13 cellular contexts compared by ENCODE assay signal in genomic region chr21:38244407-38244787, GRCh38. TPM values are rescaled to one million over a fixed set of nuclear protein-coding genes. Genes with fewer than 3 reads are reported as not detected.
DNase-seq lines count a peak whose midpoint lies in the region; FAIRE-seq and TF ChIP-seq lines count a peak whose summit lies in the region.
"Had no signal": no experiment of that assay in that cellular context is flagged by ENCODE, and none has a peak within 500 bp of the region (broad histone marks: within the 10 kb centered on the region; RNA-seq: fewer than 3 reads in every experiment).

No MANE protein-coding gene starts in this region.

- no peak overlapping the region for H3K4me3 ChIP-seq in BLaER1 treated with 17β-estradiol and CSF1 and Interleukin-3, amounts not matched to agents 10 nM and 100 nM
- H3K4me3 ChIP-seq in vagina = no peak overlapping the region
- no peak overlapping the region for H3K4me3 ChIP-seq in kidney (ENCODE audit: low read length in 2 of 2)
- H3K4me3 ChIP-seq: coronary artery, K562, SK-N-MC had no signal

- H3K27ac Mint-ChIP-seq in HFFc6 = peak overlapping the region; percentile 93

- H3K27me3 Mint-ChIP-seq in HFFc6 (ENCODE audit: insufficient read depth) = no peaks in the 10 kb centered on the region

- TF ChIP-seq CTCF in HFFc6 (IDR thresholded peaks at IDR 0.05) (no peak), vagina (IDR thresholded peaks at IDR 0.05) (no peak), GM13977 (IDR thresholded peaks at IDR 0.05; ENCODE audit: extremely low read depth, insufficient read depth, missing control alignments) (no peak), kidney (IDR thresholded peaks at IDR 0.05; ENCODE audit: borderline replicate concordance, extremely low read depth, insufficient read depth) (no peak)

- H3K4me1 ChIP-seq in BLaER1 treated with 17β-estradiol and CSF1 and Interleukin-3, amounts not matched to agents 10 nM and 100 nM = peaks cover 0 to 24% (median 9%) of the 10 kb centered on the region in 10 experiments; a peak in 11 of 20 replicates
- H3K4me1 ChIP-seq in vagina (no peaks in the 10 kb centered on the region), kidney (ENCODE audit: control insufficient read depth in 1 of 2, insufficient read depth in 1 of 2, low read depth in 1 of 2, low read length in 2 of 2) (peaks cover 9 to 18% of the 10 kb centered on the region in 2 donors)

- no peak overlapping the region for H3K27ac ChIP-seq in BLaER1 treated with 17β-estradiol and CSF1 and Interleukin-3, amounts not matched to agents 10 nM and 100 nM
- H3K27ac ChIP-seq in vagina (no peak overlapping the region), kidney (ENCODE audit: low read depth in 2 of 2, low read length in 2 of 2) (no peak overlapping the region)
- H3K27ac ChIP-seq: coronary artery, SK-N-MC had no signal

- H3K36me3 ChIP-seq in BLaER1 treated with 17β-estradiol and CSF1 and Interleukin-3, amounts not matched to agents 10 nM and 100 nM = no peaks in the 10 kb centered on the region
- no peaks in the 10 kb centered on the region for H3K36me3 ChIP-seq in vagina
- H3K36me3 ChIP-seq in kidney (ENCODE audit: control insufficient read depth in 1 of 2, insufficient read depth in 2 of 2, low read length in 2 of 2) = no peaks in the 10 kb centered on the region

- no peaks in the 10 kb centered on the region for H4K20me1 ChIP-seq in BLaER1 treated with 17β-estradiol and CSF1 and Interleukin-3, amounts not matched to agents 10 nM and 100 nM

- in situ Hi-C loops in GM13977 (cut with MboI; ENCODE audit: low pct_unique_long_range_greater_than_20kb, low sequenced_read_pairs, unreplicated experiment) = no loop called here

- H3K36me3 Mint-ChIP-seq in HFFc6 (ENCODE audit: low read depth) = peaks cover 9% of the 10 kb centered on the region

- intact Hi-C loops in vagina (cut with DNase I) = no loop called here
- intact Hi-C loops in kidney (cut with DNase I) = no loop called here

- no peak for FAIRE-seq in kidney (lab: Jason Lieb, UNC)
- FAIRE-seq: K562 had no signal

- H3K4me3 Mint-ChIP-seq in HFFc6 = peak overlapping the region; percentile 70; the same call in 1 of the 2 replicates

- H3K4me1 Mint-ChIP-seq in HFFc6 (ENCODE audit: low read depth) = peaks cover 60% of the 10 kb centered on the region

- no peaks in the 10 kb centered on the region for H3K9me3 Mint-ChIP-seq in HFFc6

- no peaks in the 10 kb centered on the region for H3K27me3 ChIP-seq in BLaER1 treated with 17β-estradiol and CSF1 and Interleukin-3, amounts not matched to agents 10 nM and 100 nM
- no peaks in the 10 kb centered on the region for H3K27me3 ChIP-seq in vagina

- DNase-seq in HFFc6 = peak; percentile 18
- peak; percentile 31 to 34 for DNase-seq in activated T-cell treated with anti-CD3 and anti-CD28 coated beads, Interleukin-2, amount 50 U/mL, for 48 hours
- DNase-seq in mucosa of gallbladder (ENCODE audit: low spot score) = peak; percentile 52
- DNase-seq in vagina (ENCODE audit: extremely low spot score in 2 of 2) = no peak
- DNase-seq in GM13977 (ENCODE audit: low spot score) = no peak
- no peak for DNase-seq in glomerular visceral epithelial cell (ENCODE audit: extremely low spot score)
- DNase-seq in kidney = no peak
- DNase-seq: midbrain, NCI-H1694 treated with DMSO at 0.1 percent for 48 hours had no signal

- TF ChIP-seq POLR2A in vagina (IDR thresholded peaks at IDR 0.05) = no peak

- no peak overlapping the region for H3K9ac ChIP-seq in BLaER1 treated with 17β-estradiol and CSF1 and Interleukin-3, amounts not matched to agents 10 nM and 100 nM
- no peak overlapping the region for H3K9ac ChIP-seq in kidney (ENCODE audit: low read length in 2 of 2)

- H3K9me3 ChIP-seq in BLaER1 treated with 17β-estradiol and CSF1 and Interleukin-3, amounts not matched to agents 10 nM and 100 nM (replicated peaks in 1 of 11) = peaks cover 0 to 11% (median 5%) of the 10 kb centered on the region in 11 experiments; a peak in 2 of 22 replicates
- H3K9me3 ChIP-seq in vagina = no peaks in the 10 kb centered on the region
- H3K9me3 ChIP-seq in kidney (ENCODE audit: control insufficient read depth in 1 of 2, low read length in 2 of 2) = no peaks in the 10 kb centered on the region

- peak overlapping the region in 9 of 11 experiments; percentile 9 to 60 (median 34); a peak in 11 of 22 replicates for H3K4me2 ChIP-seq in BLaER1 treated with 17β-estradiol and CSF1 and Interleukin-3, amounts not matched to agents 10 nM and 100 nM

RNA-seq across cellular contexts. Expression of gene KCNJ15, which starts 12.4 kb away (rescaled TPM):
- 1 to 10 TPM in 1 of 6 experiments, under 1 TPM in 5; 0.33 to 1.2 (median 0.50) TPM for total RNA-seq in HFFc6 (2021; fragmentation: NEBNext Ultra II Directional; extraction: Animal tissue kit (Norgen Biotek cat#: 25700))
- 158 TPM for total RNA-seq in mucosa of gallbladder
- 12.3 TPM for total RNA-seq in vagina
- total RNA-seq in kidney = 142 TPM
- 102 TPM for polyA plus RNA-seq in kidney (ENCODE audit: insufficient read depth, low read depth, low replicate concordance)

Comparison
In these comparisons a context has a peak if more than half of its experiments do, and no peak if none do; other contexts are left out.
1. DNase-seq: peak in HFFc6 (single experiment), activated T-cell treated with anti-CD3 and anti-CD28 coated beads, Interleukin-2, amount 50 U/mL, for 48 hours (2 of 2) and mucosa of gallbladder (single experiment); none in vagina (0 of 2), GM13977 (single experiment), glomerular visceral epithelial cell (single experiment) and kidney (single experiment).
2. RNA of gene KCNJ15, which starts 12.4 kb away (total RNA-seq): 158 TPM in mucosa of gallbladder (single experiment) and 142 TPM in kidney (single experiment); 12.3 TPM in vagina (single experiment) and 0.33 to 1.2 TPM in HFFc6; every median in the first group is over 10 times any median in the second.